Comparison of ENCODE assay signal across 8 cellular contexts in genomic region chr15:57560976-57561711, GRCh38. TPM values are rescaled to one million over a fixed set of nuclear protein-coding genes. Genes with fewer than 3 reads are reported as not detected.
DNase-seq lines count a peak whose midpoint lies in the region; ATAC-seq, FAIRE-seq and TF ChIP-seq lines count a peak whose summit lies in the region.

No MANE protein-coding gene starts in this region.

- no peaks in the 10 kb centered on the region for H3K36me3 ChIP-seq in tibial artery

- FAIRE-seq in G401.6 (lab: Jason Lieb, UNC) = peak; percentile 89

- intact Hi-C loops in tibial artery (cut with DNase I; ENCODE audit: low total_unique reads) = loop anchor here (5.0 kb wide), 1 partner anchor 301 kb away; no protein-coding TSS in a partner anchor

- H3K9me3 ChIP-seq in tibial artery = no peaks in the 10 kb centered on the region

- peak; percentile 68 to 76 for DNase-seq in Kasumi-1 (lab: John Stamatoyannopoulos, UW)
- peak; percentile 83 for DNase-seq in RPMI8226
- DNase-seq in activated T-helper 1 cell treated with anti-CD3 and anti-CD28 coated beads, Interleukin-2, amount 50 U/mL, for 16 hours (ENCODE audit: low read depth in 1 of 2, low spot score in 1 of 2) = peak; percentile 13 to 36
- peak; percentile 80 for DNase-seq in fibroblast of the aortic adventitia (ENCODE audit: low read depth)
- peak; percentile 46 for DNase-seq in omental fat pad (ENCODE audit: low spot score)
- peak; percentile 73 to 78 for DNase-seq in tibial artery

- no peaks in the 10 kb centered on the region for H3K27me3 ChIP-seq in tibial artery

- H3K4me1 ChIP-seq in tibial artery = no peaks in the 10 kb centered on the region

- H3K27ac ChIP-seq in tibial artery = no peak overlapping the region

- peak; percentile 96 for TF ChIP-seq CTCF in fibroblast of the aortic adventitia (IDR thresholded peaks at IDR 0.05; ENCODE audit: insufficient read depth, low read length)
- TF ChIP-seq CTCF in omental fat pad (IDR thresholded peaks at IDR 0.05) = peak in 2 of 3 donors; percentile 46 to 69
- TF ChIP-seq CTCF in tibial artery (IDR thresholded peaks at IDR 0.05) = peak; percentile 90 to 91

- H3K4me3 ChIP-seq in fibroblast of the aortic adventitia (ENCODE audit: low read depth, low read length) (no peak overlapping the region), tibial artery (no peak overlapping the region)

- ATAC-seq in GM21825 (IDR thresholded peaks at IDR 0.05; ENCODE audit: unreplicated experiment) = peak; percentile 74
- peak; percentile 75 for ATAC-seq in omental fat pad (ENCODE audit: low FRiP score)

RNA-seq across cellular contexts. Expression of gene MYZAP, which starts 30.6 kb away (rescaled TPM):
- total RNA-seq in fibroblast of the aortic adventitia (ENCODE audit: low replicate concordance) = not detected in 2 replicates
- total RNA-seq in omental fat pad = 10 to 100 TPM; 13.1 to 84.6 (median 20.2) TPM

Comparison
In these comparisons a context has a peak if more than half of its experiments do, and no peak if none do; other contexts are left out.
1. DNase-seq: peak in every context shown above with its lines; median percentile 83 in RPMI8226; 80 in fibroblast of the aortic adventitia; 76 in tibial artery; 72 in Kasumi-1; 46 in omental fat pad; 24 in activated T-helper 1 cell treated with anti-CD3 and anti-CD28 coated beads, Interleukin-2, amount 50 U/mL, for 16 hours.
2. RNA of gene MYZAP, which starts 30.6 kb away (total RNA-seq): 13.1 to 84.6 TPM in omental fat pad; not detected in fibroblast of the aortic adventitia; every median in the first group is over 10 times any median in the second.
3. Peak in every context shown above with its lines, with median percentiles within 50 percentile points of each other: CTCF ChIP-seq.